Comparison of ENCODE assay signal across 15 cellular contexts in the genomic region with DNA sequence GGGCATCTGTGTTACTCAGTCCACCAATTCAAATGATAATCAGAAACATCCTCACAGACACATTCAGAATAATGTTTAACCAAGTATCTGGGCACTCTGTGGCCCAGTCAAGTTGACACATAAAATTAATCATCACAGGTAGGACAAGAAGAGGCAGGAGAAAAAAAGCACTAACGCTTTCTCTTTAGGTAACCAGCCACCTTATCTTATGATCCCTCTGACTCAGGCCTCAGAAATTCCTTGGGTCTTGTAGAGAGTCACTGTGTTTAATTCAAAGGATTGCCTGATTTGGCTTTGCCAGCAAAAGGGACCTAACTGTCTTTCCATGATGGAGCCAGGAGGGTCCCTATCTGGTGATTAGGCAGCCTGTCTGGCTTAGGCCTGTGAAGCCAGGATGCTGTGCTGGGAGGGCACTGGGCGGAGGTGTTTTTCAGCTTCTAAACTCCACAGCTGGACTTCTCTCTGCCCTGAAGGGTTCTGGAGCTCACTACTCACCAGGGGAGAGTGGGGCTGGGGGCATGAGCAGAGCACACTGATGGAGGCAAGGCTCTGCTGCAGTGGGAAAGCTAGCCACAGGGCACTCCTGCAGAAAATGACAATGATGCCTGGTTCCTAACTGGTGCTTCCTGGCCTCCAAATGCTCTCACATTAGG. TPM values are rescaled to one million over a fixed set of nuclear protein-coding genes. Genes with fewer than 3 reads are reported as not detected.
"Had no signal": no experiment of that assay in that cellular context is flagged by ENCODE, and none has a peak within 500 bp of the region (broad histone marks: within the 10 kb centered on the region; RNA-seq: fewer than 3 reads in every experiment).

No MANE protein-coding gene starts in this region.

- H3K4me3 ChIP-seq: prostate gland, sigmoid colon, spleen had no signal

- H3K27me3 ChIP-seq: brain microvascular endothelial cell, sigmoid colon had no signal

- H3K27ac ChIP-seq: brain microvascular endothelial cell, prostate gland, sigmoid colon, spleen had no signal

- H3K4me1 ChIP-seq: prostate gland, sigmoid colon, spleen had no signal

- DNase-seq: activated CD4-positive, alpha-beta T cell treated with anti-CD3 and anti-CD28 coated beads for 48 hours; activated CD8-positive, alpha-beta T cell treated with anti-CD3 and anti-CD28 coated beads, Interleukin-2, amount 10 ng/mL, durations not matched to agents 7 days and 5 days; activated naive CD8-positive, alpha-beta T cell treated with anti-CD3 and anti-CD28 coated beads for 36 hours; amygdala; brain microvascular endothelial cell; cerebellar nuclear complex; effector memory CD8-positive, alpha-beta T cell; erythroblast; occipital lobe; sigmoid colon; spleen; stimulated activated CD4-positive, alpha-beta T cell treated with anti-CD3 and anti-CD28 coated beads, Interleukin-1b, Interleukin-23, amount 100 ng/mL, for 48 hours; T-helper 2 cell had no signal

- H3K36me3 ChIP-seq: brain microvascular endothelial cell, prostate gland, sigmoid colon, spleen had no signal

- H3K9me3 ChIP-seq: prostate gland, sigmoid colon, spleen had no signal

- ATAC-seq: activated CD8-positive, alpha-beta T cell treated with anti-CD3 and anti-CD28 coated beads, Interleukin-2, amount 10 ng/mL, durations not matched to agents 7 days and 5 days; effector memory CD8-positive, alpha-beta T cell; stimulated activated effector memory CD8-positive, alpha-beta T cell treated with anti-CD3 and anti-CD28 coated beads, Interleukin-12 subunit alpha, Interleukin-12 subunit beta, amount 100 ng/mL, for 72 hours had no signal

RNA-seq across cellular contexts. Expression of gene STUM, which starts 36.4 kb away (rescaled TPM):
- total RNA-seq: activated CD8-positive, alpha-beta T cell treated with anti-CD3 and anti-CD28 coated beads, Interleukin-2, amount 10 ng/mL, durations not matched to agents 7 days and 5 days; activated naive CD8-positive, alpha-beta T cell treated with anti-CD3 and anti-CD28 coated beads for 36 hours had no signal
